Comparison of ENCODE assay signal across 11 cellular contexts in genomic region chr11:61699737-61700160, GRCh38. TPM values are rescaled to one million over a fixed set of nuclear protein-coding genes. Genes with fewer than 3 reads are reported as not detected.
DNase-seq lines count a peak whose midpoint lies in the region; ATAC-seq and TF ChIP-seq lines count a peak whose summit lies in the region.
"Had no signal": no experiment of that assay in that cellular context is flagged by ENCODE, and none has a peak within 500 bp of the region (broad histone marks: within the 10 kb centered on the region; RNA-seq: fewer than 3 reads in every experiment).

No MANE protein-coding gene starts in this region.

- H3K27ac ChIP-seq in right atrium auricular region (peak overlapping the region; percentile 91 to 98), testis (no peak overlapping the region)

- H3K27me3 ChIP-seq in right atrium auricular region, result no peaks in the 10 kb centered on the region
- H3K27me3 ChIP-seq in testis, result no peaks in the 10 kb centered on the region

- H3K4me3 ChIP-seq in right atrium auricular region, result no peak overlapping the region
- H3K4me3 ChIP-seq in testis, result no peak overlapping the region

- intact Hi-C loops in testis (cut with DNase I; ENCODE audit: low total_unique reads), result no loop called here

- H3K4me1 Mint-ChIP-seq in T-cell, result peaks cover 23 to 35% (median 24%) of the 10 kb centered on the region in 3 donors

- DNase-seq in NCI-H1417 (lab: John Stamatoyannopoulos, UW) (peak; percentile 70 to 97 (median 91)), SHP77 treated with DMSO at 0.1 percent for 48 hours (lab: John Stamatoyannopoulos, UW) (peak; percentile 73), right atrium auricular region (ENCODE audit: low spot score) (no peak), testis (peak; percentile 55), T-cell (no peak), T-helper 2 cell (no peak), DMS 273 treated with DMSO at 0.1 percent for 48 hours (lab: John Stamatoyannopoulos, UW) (no peak)
- DNase-seq: activated T-cell treated with anti-CD3 and anti-CD28 coated beads for 4 hours, immature natural killer cell, retina had no signal

- H3K9me3 Mint-ChIP-seq in T-cell, result no peaks in the 10 kb centered on the region
- H3K9me3 Mint-ChIP-seq: immature natural killer cell had no signal

- peaks cover 0 to 73% of the 10 kb centered on the region in 2 donors for H3K4me1 ChIP-seq in right atrium auricular region
- H3K4me1 ChIP-seq in testis, result peaks cover 64% of the 10 kb centered on the region

- H3K9me3 ChIP-seq in right atrium auricular region (no peaks in the 10 kb centered on the region), testis (no peaks in the 10 kb centered on the region)

- WGBS in testis, 2 donors, result 71 to 84% methylated on average over 12 to 13 of the region's 13 CpGs

- CTCF ChIA-PET in T-cell (lab: Charles Lee), result no interaction called here

- TF ChIP-seq CTCF in right atrium auricular region (IDR thresholded peaks at IDR 0.05), result no peak
- TF ChIP-seq CTCF in testis (IDR thresholded peaks at IDR 0.05), result no peak

- no peaks in the 10 kb centered on the region for H3K27me3 Mint-ChIP-seq in T-cell

- H3K27ac Mint-ChIP-seq in T-cell, result no peak overlapping the region

- no peak for ATAC-seq in T-cell (replicated peaks in 1 of 4)
- ATAC-seq in HG03039 (IDR thresholded peaks at IDR 0.05; ENCODE audit: unreplicated experiment), result no peak

- H3K36me3 ChIP-seq in right atrium auricular region, result no peaks in the 10 kb centered on the region
- H3K36me3 ChIP-seq in testis (ENCODE audit: low read depth, missing control alignments), result no peaks in the 10 kb centered on the region

- no peaks in the 10 kb centered on the region for H3K36me3 Mint-ChIP-seq in T-cell
- H3K36me3 Mint-ChIP-seq: immature natural killer cell had no signal

- TF ChIP-seq POLR2A in testis (IDR thresholded peaks at IDR 0.05), result no peak

- H3K4me3 Mint-ChIP-seq in T-cell, result no peak overlapping the region
- H3K4me3 Mint-ChIP-seq: immature natural killer cell had no signal

- POLR2A ChIA-PET in T-cell (lab: Charles Lee), result no interaction called here

RNA-seq across cellular contexts. Expression of gene DAGLA, which starts 19.6 kb away (rescaled TPM):
- total RNA-seq in right atrium auricular region, result 1 to 10 TPM; 3.9 to 5.7 TPM
- total RNA-seq in testis, result 1 to 10 TPM; 7.1 to 8.3 TPM
- 5.1 TPM for polyA plus RNA-seq in testis (ENCODE audit: insufficient read depth, low read depth, low replicate concordance)
- 1 to 10 TPM in 1 of 5 donors, under 1 TPM in 4; 0.15 to 1.6 (median 0.23) TPM for total RNA-seq in T-cell
- polyA plus RNA-seq: immature natural killer cell had no signal

RNA-seq across cellular contexts. Expression of gene MYRF, which starts 52.7 kb away (rescaled TPM):
- 10 to 100 TPM in 1 of 2 donors, 1 to 10 TPM in 1; 7.0 to 13.1 TPM for total RNA-seq in right atrium auricular region
- total RNA-seq in testis, result 10 to 100 TPM in 1 of 2 donors, 1 to 10 TPM in 1; 9.2 to 10.7 TPM
- polyA plus RNA-seq in testis (ENCODE audit: insufficient read depth, low read depth, low replicate concordance), result 15.2 TPM
- 1 to 10 TPM in 4 of 5 donors, under 1 TPM in 1; 0.95 to 4.9 (median 1.5) TPM for total RNA-seq in T-cell

Comparison
In these comparisons a context has a peak if more than half of its experiments do, and no peak if none do; other contexts are left out.
1. DNase-seq: peak in NCI-H1417 (3 of 3), SHP77 treated with DMSO at 0.1 percent for 48 hours (single experiment) and testis (single experiment); none in right atrium auricular region (single experiment), T-cell (0 of 34), T-helper 2 cell (0 of 5) and DMS 273 treated with DMSO at 0.1 percent for 48 hours (single experiment).
2. H3K27ac ChIP-seq: peak in right atrium auricular region (2 of 2); none in testis (0 of 2).